ENCODE assay signal across 8 cellular contexts in the genomic region with DNA sequence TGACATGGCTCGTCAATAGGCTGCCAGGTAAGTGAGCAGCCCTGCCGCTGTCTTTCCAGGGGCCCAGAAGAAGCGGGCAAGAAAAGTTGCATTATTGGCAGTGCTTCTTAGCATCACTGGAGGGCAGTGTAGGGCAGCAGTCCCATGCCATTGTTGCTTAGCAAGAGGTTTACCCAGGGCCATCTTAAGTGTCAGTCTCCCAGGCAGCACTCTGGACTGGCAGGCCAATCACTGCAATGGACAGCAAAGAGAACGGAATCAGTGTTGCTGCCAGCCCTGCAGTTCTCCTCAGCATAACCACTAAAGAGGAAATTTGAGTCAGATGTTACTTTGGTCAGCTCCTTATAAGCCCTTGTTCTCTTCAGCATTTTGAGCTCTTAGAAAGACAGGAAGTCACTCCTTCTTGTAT. TPM values are rescaled to one million over a fixed set of nuclear protein-coding genes. Genes with fewer than 3 reads are reported as not detected.
A peak's percentile ranks its signal among the peaks of the same experiment; 100 is the strongest.
DNase-seq lines count a peak whose midpoint lies in the region; ATAC-seq and TF ChIP-seq lines count a peak whose summit lies in the region.

No MANE protein-coding gene starts in this region.

- H3K27ac Mint-ChIP-seq in activated CD4-positive, alpha-beta T cell treated with anti-CD3 and anti-CD28 coated beads, Interleukin-2, amount 10 ng/mL, durations not matched to agents 7 days and 5 days: peak overlapping the region; percentile 72
- H3K27ac Mint-ChIP-seq in activated T-helper 2 cell treated with anti-CD3 and anti-CD28 coated beads, Interferon-gamma antibody, Interleukin-2, Interleukin-4, amounts not matched to agents 10 μg/mL and 5 μg/mL and 100 μg/mL, durations not matched to agents 14 hours and 24 hours and 36 hours: no peak overlapping the region

- TF ChIP-seq CTCF in OCI-LY3 (IDR thresholded peaks at IDR 0.05; ENCODE audit: low read depth, low read length) (peak; percentile 45), dorsolateral prefrontal cortex (IDR thresholded peaks at IDR 0.05 in 54 of 56, conservative IDR thresholded peaks at IDR 0.05 in 2 of 56; ENCODE audit: low read depth in 1 of 56, partially characterized antibody in 56 of 56) (peak in 36 of 56 donors; percentile 1 to 47 (median 31)), mucosa of descending colon (IDR thresholded peaks at IDR 0.05) (no peak), omental fat pad (IDR thresholded peaks at IDR 0.05) (no peak)

- peaks cover 81% of the 10 kb centered on the region for H3K36me3 Mint-ChIP-seq in activated CD4-positive, alpha-beta T cell treated with anti-CD3 and anti-CD28 coated beads, Interleukin-2, amount 10 ng/mL, durations not matched to agents 7 days and 5 days (ENCODE audit: low read depth)
- peaks cover 95% of the 10 kb centered on the region for H3K36me3 Mint-ChIP-seq in activated T-helper 2 cell treated with anti-CD3 and anti-CD28 coated beads, Interferon-gamma antibody, Interleukin-2, Interleukin-4, amounts not matched to agents 10 μg/mL and 5 μg/mL and 100 μg/mL, durations not matched to agents 14 hours and 24 hours and 36 hours (ENCODE audit: low read depth)

- POLR2A ChIA-PET in activated CD4-positive, alpha-beta T cell treated with anti-CD3 and anti-CD28 coated beads, Interleukin-2, amount 10 ng/mL, durations not matched to agents 7 days and 5 days (lab: Charles Lee): interaction anchor here (0.8 kb wide), 1 partner anchor 15 kb away, joined by 3 read pairs; no protein-coding TSS in a partner anchor

- H3K27me3 Mint-ChIP-seq in activated CD4-positive, alpha-beta T cell treated with anti-CD3 and anti-CD28 coated beads, Interleukin-2, amount 10 ng/mL, durations not matched to agents 7 days and 5 days: no peaks in the 10 kb centered on the region
- no peaks in the 10 kb centered on the region for H3K27me3 Mint-ChIP-seq in activated T-helper 2 cell treated with anti-CD3 and anti-CD28 coated beads, Interferon-gamma antibody, Interleukin-2, Interleukin-4, amounts not matched to agents 10 μg/mL and 5 μg/mL and 100 μg/mL, durations not matched to agents 14 hours and 24 hours and 36 hours (ENCODE audit: low read depth)

- peaks cover 71% of the 10 kb centered on the region for H4K20me1 ChIP-seq in OCI-LY3 (ENCODE audit: insufficient read depth, low read length)

- DNase-seq in activated CD4-positive, alpha-beta T cell treated with anti-CD3 and anti-CD28 coated beads, Interleukin-2, amount 10 ng/mL, durations not matched to agents 7 days and 5 days: peak; percentile 48
- no peak for DNase-seq in activated CD4-positive, alpha-beta T cell treated with anti-CD3 and anti-CD28 coated beads, Interleukin-2, amount 50 U/mL, for 1 hour
- DNase-seq in dorsolateral prefrontal cortex (peak in 1 of 10 donors; percentile 43), mucosa of descending colon (no peak), omental fat pad (ENCODE audit: low spot score) (no peak)
- no peak for DNase-seq in activated T-helper 2 cell treated with anti-CD3 and anti-CD28 coated beads, Interferon-gamma antibody, Interleukin-2, Interleukin-4, amounts not matched to agents 10 μg/mL and 5 μg/mL and 100 μg/mL, durations not matched to agents 14 hours and 24 hours and 36 hours (ENCODE audit: low spot score)

- ATAC-seq in mucosa of descending colon (peak; percentile 69), omental fat pad (ENCODE audit: low FRiP score) (no peak), HG02678 (IDR thresholded peaks at IDR 0.05; ENCODE audit: unreplicated experiment) (no peak)

- peaks cover 47% of the 10 kb centered on the region for H3K4me1 Mint-ChIP-seq in activated CD4-positive, alpha-beta T cell treated with anti-CD3 and anti-CD28 coated beads, Interleukin-2, amount 10 ng/mL, durations not matched to agents 7 days and 5 days
- H3K4me1 Mint-ChIP-seq in activated T-helper 2 cell treated with anti-CD3 and anti-CD28 coated beads, Interferon-gamma antibody, Interleukin-2, Interleukin-4, amounts not matched to agents 10 μg/mL and 5 μg/mL and 100 μg/mL, durations not matched to agents 14 hours and 24 hours and 36 hours (ENCODE audit: low read depth): peaks cover 24% of the 10 kb centered on the region

- H3K27ac ChIP-seq in OCI-LY3 (ENCODE audit: low read length): no peak overlapping the region
- H3K27ac ChIP-seq in dorsolateral prefrontal cortex: peak overlapping the region in 15 of 59 donors; percentile 3 to 61 (median 28)

- H3K9me3 ChIP-seq in OCI-LY3 (ENCODE audit: insufficient read depth, low read length) (no peaks in the 10 kb centered on the region), mucosa of descending colon (no peaks in the 10 kb centered on the region)

- H3K27me3 ChIP-seq in OCI-LY3 (ENCODE audit: low read depth, low read length) (no peaks in the 10 kb centered on the region), dorsolateral prefrontal cortex (no peaks in the 10 kb centered on the region)

- no peak overlapping the region for H3K4me3 Mint-ChIP-seq in activated CD4-positive, alpha-beta T cell treated with anti-CD3 and anti-CD28 coated beads, Interleukin-2, amount 10 ng/mL, durations not matched to agents 7 days and 5 days
- H3K4me3 Mint-ChIP-seq in activated T-helper 2 cell treated with anti-CD3 and anti-CD28 coated beads, Interferon-gamma antibody, Interleukin-2, Interleukin-4, amounts not matched to agents 10 μg/mL and 5 μg/mL and 100 μg/mL, durations not matched to agents 14 hours and 24 hours and 36 hours (ENCODE audit: low read depth): no peak overlapping the region

- no peak overlapping the region for H3K4me2 ChIP-seq in OCI-LY3 (ENCODE audit: low read length)

- no peak overlapping the region for H3K9ac ChIP-seq in OCI-LY3 (ENCODE audit: low read length)

- H3K4me1 ChIP-seq in OCI-LY3 (ENCODE audit: low read length) (no peaks in the 10 kb centered on the region), mucosa of descending colon (ENCODE audit: low read depth) (peaks cover 12% of the 10 kb centered on the region)

- no peaks in the 10 kb centered on the region for H3K9me3 Mint-ChIP-seq in activated CD4-positive, alpha-beta T cell treated with anti-CD3 and anti-CD28 coated beads, Interleukin-2, amount 10 ng/mL, durations not matched to agents 7 days and 5 days
- no peaks in the 10 kb centered on the region for H3K9me3 Mint-ChIP-seq in activated T-helper 2 cell treated with anti-CD3 and anti-CD28 coated beads, Interferon-gamma antibody, Interleukin-2, Interleukin-4, amounts not matched to agents 10 μg/mL and 5 μg/mL and 100 μg/mL, durations not matched to agents 14 hours and 24 hours and 36 hours

- peaks cover 42% of the 10 kb centered on the region for H3K79me2 ChIP-seq in OCI-LY3 (ENCODE audit: low read length)

- H2AFZ ChIP-seq in OCI-LY3 (ENCODE audit: low read depth, low read length): no peak overlapping the region

- CTCF ChIA-PET in activated CD4-positive, alpha-beta T cell treated with anti-CD3 and anti-CD28 coated beads, Interleukin-2, amount 10 ng/mL, durations not matched to agents 7 days and 5 days (lab: Charles Lee): interaction anchor here (0.7 to 3.5 kb wide), 7 partner anchors 10 to 129 kb away, joined by 3 to 32 read pairs (median 5); no protein-coding TSS in a partner anchor

- H3K36me3 ChIP-seq in OCI-LY3 (replicated peaks; ENCODE audit: low read depth, low read length) (peaks cover 93% of the 10 kb centered on the region), mucosa of descending colon (ENCODE audit: low read depth) (peaks cover 29% of the 10 kb centered on the region)

- H3K4me3 ChIP-seq in OCI-LY3 (ENCODE audit: low read length) (no peak overlapping the region), dorsolateral prefrontal cortex (no peak overlapping the region), mucosa of descending colon (no peak overlapping the region)

- intact Hi-C loops in dorsolateral prefrontal cortex (cut with DNase I) (no loop called here), mucosa of descending colon (cut with DNase I, micrococcal nuclease) (no loop called here)
- intact Hi-C loops in activated T-helper 2 cell treated with anti-CD3 and anti-CD28 coated beads, Interferon-gamma antibody, Interleukin-2, Interleukin-4, amounts not matched to agents 10 μg/mL and 5 μg/mL and 100 μg/mL, durations not matched to agents 14 hours and 24 hours and 36 hours (cut with micrococcal nuclease): no loop called here

RNA-seq across cellular contexts. Expression of a gene that starts 13.4 kb away (rescaled TPM):
- total RNA-seq in activated CD4-positive, alpha-beta T cell treated with anti-CD3 and anti-CD28 coated beads, Interleukin-2, amount 10 ng/mL, durations not matched to agents 7 days and 5 days: 100 to 1,000 TPM; 306 to 324 TPM
- 100 to 1,000 TPM in 93 of 120 experiments, 10 to 100 TPM in 27; 63.9 to 144 (median 111) TPM for total RNA-seq in dorsolateral prefrontal cortex
- total RNA-seq in mucosa of descending colon: 100 to 1,000 TPM in 2 of 3 donors, 10 to 100 TPM in 1; 86.8 to 114 (median 106) TPM
- 100 to 1,000 TPM in 1 of 4 donors, 10 to 100 TPM in 3; 42.6 to 106 (median 50.7) TPM for total RNA-seq in omental fat pad
- total RNA-seq in activated T-helper 2 cell treated with anti-CD3 and anti-CD28 coated beads, Interferon-gamma antibody, Interleukin-2, Interleukin-4, amounts not matched to agents 10 μg/mL and 5 μg/mL and 100 μg/mL, durations not matched to agents 14 hours and 24 hours and 36 hours: 282 and 287 TPM in 2 replicates

RNA-seq across cellular contexts. Expression of a gene that starts 36.3 kb away (rescaled TPM):
- 100 to 1,000 TPM; 135 to 194 TPM for total RNA-seq in activated CD4-positive, alpha-beta T cell treated with anti-CD3 and anti-CD28 coated beads, Interleukin-2, amount 10 ng/mL, durations not matched to agents 7 days and 5 days
- total RNA-seq in dorsolateral prefrontal cortex: 100 to 1,000 TPM in 5 of 120 experiments, 10 to 100 TPM in 115; 54.5 to 110 (median 77.3) TPM
- 10 to 100 TPM; 20.0 to 46.3 (median 26.7) TPM for total RNA-seq in mucosa of descending colon
- total RNA-seq in omental fat pad: 10 to 100 TPM; 18.6 to 78.2 (median 28.6) TPM
- total RNA-seq in activated T-helper 2 cell treated with anti-CD3 and anti-CD28 coated beads, Interferon-gamma antibody, Interleukin-2, Interleukin-4, amounts not matched to agents 10 μg/mL and 5 μg/mL and 100 μg/mL, durations not matched to agents 14 hours and 24 hours and 36 hours: 119 and 135 TPM in 2 replicates

RNA-seq across cellular contexts. Expression of a gene that starts 50.5 kb away (rescaled TPM):
- total RNA-seq in activated CD4-positive, alpha-beta T cell treated with anti-CD3 and anti-CD28 coated beads, Interleukin-2, amount 10 ng/mL, durations not matched to agents 7 days and 5 days: 1 to 10 TPM; 8.2 to 9.6 TPM
- 10 to 100 TPM; 15.0 to 46.9 (median 26.2) TPM for total RNA-seq in dorsolateral prefrontal cortex
- total RNA-seq in mucosa of descending colon: 10 to 100 TPM; 55.8 to 87.0 (median 57.6) TPM
- 10 to 100 TPM; 22.6 to 44.6 (median 28.3) TPM for total RNA-seq in omental fat pad
- 12.1 and 16.2 TPM in 2 replicates for total RNA-seq in activated T-helper 2 cell treated with anti-CD3 and anti-CD28 coated beads, Interferon-gamma antibody, Interleukin-2, Interleukin-4, amounts not matched to agents 10 μg/mL and 5 μg/mL and 100 μg/mL, durations not matched to agents 14 hours and 24 hours and 36 hours

Comparison
In these comparisons a context has a peak if more than half of its experiments do, and no peak if none do; other contexts are left out.
1. CTCF ChIP-seq: peak in OCI-LY3 (single experiment) and dorsolateral prefrontal cortex (36 of 56); none in mucosa of descending colon (single experiment) and omental fat pad (0 of 3).